ENCODE assay signal across 8 cellular contexts in genomic region chr13:52127783-52128702, GRCh38.
DNase-seq lines count a peak whose midpoint lies in the region; ATAC-seq and TF ChIP-seq lines count a peak whose summit lies in the region.

No MANE protein-coding gene starts in this region.

- peaks cover 7 to 10% of the 10 kb centered on the region in 2 donors for H3K4me1 ChIP-seq in mucosa of rectum (ENCODE audit: control insufficient read depth in 2 of 2, insufficient read depth in 2 of 2, low read length in 2 of 2)

- peaks cover 19 to 20% of the 10 kb centered on the region in 2 donors for H3K36me3 ChIP-seq in mucosa of rectum (ENCODE audit: control insufficient read depth in 2 of 2, insufficient read depth in 2 of 2, low read length in 2 of 2)

- peak overlapping the region; percentile 58 to 61 for H3K9ac ChIP-seq in mucosa of rectum (ENCODE audit: low read depth in 1 of 2, low read length in 2 of 2)

- ATAC-seq in GM19025 (IDR thresholded peaks at IDR 0.05; ENCODE audit: low read depth, unreplicated experiment) = peak; percentile 45

- peak overlapping the region; percentile 61 to 74 for H3K4me3 ChIP-seq in mucosa of rectum (ENCODE audit: low read length in 2 of 2)

- DNase-seq in AML-193 (lab: John Stamatoyannopoulos, UW) (peak; percentile 68 to 72), HS-27A (ENCODE audit: low read depth) (peak; percentile 12), NOMO-1 treated with dmso at 0.1 percent for 144 hours (lab: John Stamatoyannopoulos, UW; ENCODE audit: unreplicated experiment) (peak; percentile 22), activated T-cell treated with anti-CD3 and anti-CD28 coated beads for 1 hour (ENCODE audit: low read depth) (peak; percentile 27), erythroblast (lab: John Stamatoyannopoulos, UW) (peak; percentile 62 to 79)
- peak; percentile 1 for DNase-seq in stimulated activated naive CD4-positive, alpha-beta T cell treated with Interleukin-2 at 50 U/mL for 16 hours (lab: John Stamatoyannopoulos, UW)

- no peaks in the 10 kb centered on the region for H3K27me3 ChIP-seq in mucosa of rectum (ENCODE audit: control insufficient read depth in 2 of 2, insufficient read depth in 2 of 2, low read length in 2 of 2)

- no peak for TF ChIP-seq POLR2A in erythroblast (IDR thresholded peaks at IDR 0.05; ENCODE audit: low read length)

- H3K27ac ChIP-seq in mucosa of rectum (ENCODE audit: low read depth in 2 of 2, low read length in 2 of 2) = no peak overlapping the region

- H3K9me3 ChIP-seq in mucosa of rectum (ENCODE audit: control insufficient read depth in 2 of 2, low read length in 2 of 2) = no peaks in the 10 kb centered on the region

Comparison
In these comparisons a context has a peak if more than half of its experiments do, and no peak if none do; other contexts are left out.
1. DNase-seq: peak in every context shown above with its lines; median percentile 70 in erythroblast; 70 in AML-193; 27 in activated T-cell treated with anti-CD3 and anti-CD28 coated beads for 1 hour; 22 in NOMO-1 treated with dmso at 0.1 percent for 144 hours; 12 in HS-27A; 1 in stimulated activated naive CD4-positive, alpha-beta T cell treated with Interleukin-2 at 50 U/mL for 16 hours.